In genomic region chr11:114986365-114986764, GRCh38 we compare ENCODE assay signal across 19 cellular contexts.
"Had no signal": no experiment of that assay in that cellular context is flagged by ENCODE, and none has a peak within 500 bp of the region (broad histone marks: within the 10 kb centered on the region; RNA-seq: fewer than 3 reads in every experiment).

No MANE protein-coding gene starts in this region.

- ATAC-seq: gastrocnemius medialis, left lung, left ventricle myocardium superior, mucosa of descending colon had no signal

- H3K4me3 ChIP-seq: coronary artery, dorsolateral prefrontal cortex, esophagus squamous epithelium, gastrocnemius medialis, heart right ventricle, left lung, lower lobe of right lung, mucosa of descending colon had no signal

- H3K36me3 ChIP-seq: esophagus squamous epithelium, gastrocnemius medialis, heart right ventricle, left lung, lower lobe of right lung had no signal

- H3K4me1 ChIP-seq: gastrocnemius medialis, heart right ventricle, left lung, lower lobe of right lung had no signal

- DNase-seq: dermis blood vessel endothelial cell; dorsolateral prefrontal cortex; effector CD4-positive, alpha-beta T cell; effector memory CD4-positive, alpha-beta T cell; esophagus squamous epithelium; foreskin fibroblast; foreskin melanocyte; gastrocnemius medialis; glutamatergic neuron; head of caudate nucleus; heart right ventricle; hippocampal formation; left cardiac atrium; left lung; left ventricle myocardium superior; lower lobe of right lung; mesenchymal stem cell; mucosa of descending colon had no signal

- H3K27me3 ChIP-seq: dorsolateral prefrontal cortex, esophagus squamous epithelium, gastrocnemius medialis, heart right ventricle, left lung had no signal

- H3K9me3 ChIP-seq: esophagus squamous epithelium, gastrocnemius medialis, heart right ventricle, left lung, lower lobe of right lung, mucosa of descending colon had no signal

- H3K27ac ChIP-seq: coronary artery, dorsolateral prefrontal cortex, esophagus squamous epithelium, gastrocnemius medialis, heart right ventricle, left lung, lower lobe of right lung had no signal
